Comparison of ENCODE assay signal across 8 cellular contexts in the genomic region with DNA sequence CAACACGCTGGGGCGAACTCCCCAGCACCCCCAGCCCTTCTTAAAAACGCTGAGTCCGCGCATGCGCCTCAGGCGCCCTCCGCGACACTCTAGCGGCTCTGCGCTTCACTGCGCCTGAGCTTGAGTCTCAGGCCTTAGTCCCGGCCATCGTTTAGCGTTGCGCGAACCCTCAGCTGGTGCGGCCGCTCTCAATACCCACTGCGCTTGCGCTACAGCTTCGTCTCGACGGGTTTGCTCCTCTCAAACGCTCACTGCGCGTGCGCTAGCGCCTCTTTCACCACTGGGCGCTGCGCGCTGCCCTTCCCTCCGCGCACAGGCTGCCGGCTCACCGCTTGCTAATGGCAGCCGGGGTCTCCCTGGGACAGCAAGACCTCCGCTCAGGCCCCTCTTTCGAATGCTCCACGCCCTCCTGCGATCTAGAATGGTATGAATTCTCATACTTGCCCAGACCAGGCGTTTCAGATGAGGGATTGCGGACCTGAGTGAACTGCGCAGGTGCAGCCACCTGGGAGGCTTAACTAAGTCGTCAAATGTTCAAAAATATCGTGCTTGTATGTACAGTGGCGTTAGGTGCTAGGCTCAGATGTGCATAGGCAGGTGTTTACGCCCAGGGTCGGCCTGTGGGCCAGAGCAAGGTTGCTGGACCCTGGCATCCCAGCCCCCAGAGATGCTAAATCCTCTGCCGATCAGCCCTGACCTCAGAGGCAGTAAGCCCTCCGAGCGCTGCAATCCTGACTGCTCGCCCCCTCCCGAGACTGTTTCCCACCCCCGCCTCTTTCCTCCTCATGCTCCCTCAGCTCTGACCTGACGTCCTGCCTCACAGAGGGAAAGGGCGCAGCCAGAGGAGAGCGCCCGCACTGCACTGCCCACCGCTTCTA. TPM values are rescaled to one million over a fixed set of nuclear protein-coding genes. Genes with fewer than 3 reads are reported as not detected.
DNase-seq lines count a peak whose midpoint lies in the region; ATAC-seq and TF ChIP-seq lines count a peak whose summit lies in the region.

Gene SLC2A11, plus strand, starts transcription at position 270 of the 878 bp plus-strand sequence. Its CDS starts 125 bp downstream, at position 395.

- peaks cover 10% of the 10 kb centered on the region for H3K4me1 ChIP-seq in IMR-90 (ENCODE audit: control insufficient read depth, insufficient read depth, low read length)
- H3K4me1 ChIP-seq in OCI-LY7 (ENCODE audit: insufficient read depth, low read length, poor library complexity, severe bottlenecking): peaks cover 21% of the 10 kb centered on the region
- peaks cover 6% of the 10 kb centered on the region for H3K4me1 ChIP-seq in mucosa of descending colon (ENCODE audit: low read depth)

- TF ChIP-seq CTCF in IMR-90 (conservative IDR thresholded peaks at IDR 0.05; ENCODE audit: low read depth, low read length): peak; percentile 31; the same call in 1 of the 2 replicates
- peak; percentile 59 for TF ChIP-seq CTCF in OCI-LY7 (conservative IDR thresholded peaks at IDR 0.05; ENCODE audit: low read length)
- peak; percentile 21 for TF ChIP-seq CTCF in mucosa of descending colon (IDR thresholded peaks at IDR 0.05)

- H3K9me1 ChIP-seq in IMR-90 (ENCODE audit: insufficient read depth, low read length): no peaks in the 10 kb centered on the region

- POLR2A ChIA-PET in IMR-90 (lab: Charles Lee; ENCODE audit: unreplicated experiment) (interaction anchor here (0.5 to 0.7 kb wide), 6 partner anchors 14 to 359 kb away, joined by 3 to 7 read pairs (median 4); no protein-coding TSS in a partner anchor), OCI-LY7 (lab: Charles Lee) (interaction anchor here (0.6 to 3.5 kb wide), 26 partner anchors 8 to 813 kb away, joined by 3 to 43 read pairs (median 4); partner anchors contain the start of genes CHCHD10, DERL3, MIF and VPREB3)

- no peaks in the 10 kb centered on the region for H3K27me3 ChIP-seq in IMR-90 (ENCODE audit: control insufficient read depth, insufficient read depth, low read length)

- peak within 1 kb of the TSS; percentile 84 for H3K4me2 ChIP-seq in IMR-90 (ENCODE audit: low read depth, low read length)
- H3K4me2 ChIP-seq in OCI-LY7 (ENCODE audit: low read length): peak within 1 kb of the TSS; percentile 90

- H3K27ac ChIP-seq in IMR-90 (ENCODE audit: insufficient read depth, low read length) (peak within 1 kb of the TSS; percentile 57), OCI-LY7 (ENCODE audit: low read depth, low read length, poor library complexity, severe bottlenecking) (peak within 1 kb of the TSS; percentile 94), epithelial cell of prostate (peak within 1 kb of the TSS; percentile 59)

- peak; percentile 93 for ATAC-seq in GM21528 (IDR thresholded peaks at IDR 0.05; ENCODE audit: low FRiP score, unreplicated experiment)
- peak; percentile 96 for ATAC-seq in IMR-90 (ENCODE audit: low read depth)
- peak; percentile 97 for ATAC-seq in mucosa of descending colon

- peak within 1 kb of the TSS; percentile 90 for H2AK9ac ChIP-seq in IMR-90 (replicated peaks; ENCODE audit: low read depth, low read length, poor library complexity)

- no TSS peak for BruUV-seq in IMR-90 (replicated peaks; lab: Mats Ljungman, UMichigan)
- BruUV-seq in OCI-LY7 (replicated peaks; lab: Mats Ljungman, UMichigan): no TSS peak

- no peak for TF ChIP-seq POLR2A in IMR-90 (IDR thresholded peaks at IDR 0.05; ENCODE audit: low read depth, low read length)

- H2AFZ ChIP-seq in IMR-90 (replicated peaks; ENCODE audit: low read length, poor library complexity) (peak within 1 kb of the TSS; percentile 99), OCI-LY7 (ENCODE audit: low read length) (peak within 1 kb of the TSS; percentile 70)

- peak within 1 kb of the TSS; percentile 5; the same call in 1 of the 2 replicates for H3K56ac ChIP-seq in IMR-90 (ENCODE audit: extremely low read depth, insufficient read depth, low read length)

- H3K36me3 ChIP-seq in IMR-90 (ENCODE audit: control insufficient read depth, insufficient read depth, low read length) (no peaks in the 10 kb centered on the region), OCI-LY7 (ENCODE audit: insufficient read depth, low read length) (no peaks in the 10 kb centered on the region), mucosa of descending colon (ENCODE audit: low read depth) (no peaks in the 10 kb centered on the region)

- peak within 1 kb of the TSS; percentile 44 for H2BK5ac ChIP-seq in IMR-90 (ENCODE audit: low read depth, low read length, poor library complexity, severe bottlenecking)

- peak within 1 kb of the TSS; percentile 51 for H4K91ac ChIP-seq in IMR-90 (ENCODE audit: insufficient read depth, low read depth, low read length)

- H2BK15ac ChIP-seq in IMR-90 (ENCODE audit: low read depth, low read length): no peak within 1 kb of the TSS

- CTCF ChIA-PET in IMR-90 (lab: Yijun Ruan, JAX): interaction anchor here (1.0 to 1.6 kb wide), 4 partner anchors 8 to 36 kb away, joined by 4 to 6 read pairs (median 5); partner anchors contain the start of gene MIF
- CTCF ChIA-PET in OCI-LY7 (lab: Charles Lee; ENCODE audit: unreplicated experiment): interaction anchor here (0.5 to 1.6 kb wide), 13 partner anchors 8 to 637 kb away, joined by 3 to 10 read pairs (median 3); partner anchors contain the start of genes CHCHD10, MIF, RGL4 and SPECC1L

- peak within 1 kb of the TSS; percentile 69 for H3K14ac ChIP-seq in IMR-90 (replicated peaks; ENCODE audit: low read depth, low read length)

- H3K9me2 ChIP-seq in OCI-LY7 (ENCODE audit: insufficient read depth, low read length): no peaks in the 10 kb centered on the region

- DNase-seq in DMS153 (lab: John Stamatoyannopoulos, UW) (peak; percentile 97), IMR-90 (peak; percentile 97), OCI-LY7 (ENCODE audit: low spot score) (peak; percentile 100), activated T-cell treated with anti-CD3 and anti-CD28 coated beads for 48 hours (ENCODE audit: low read depth) (peak; percentile 93), epithelial cell of prostate (ENCODE audit: low read depth, low spot score) (peak; percentile 82), mucosa of descending colon (peak; percentile 96 to 98 (median 97))
- DNase-seq in stimulated activated CD8-positive, alpha-beta memory T cell treated with anti-CD3 and anti-CD28 coated beads, Interleukin-4, amount 100 ng/mL, for 1 hour (ENCODE audit: low read depth in 2 of 2, low spot score in 1 of 2): peak; percentile 81 to 88

- peak; percentile 20; the same call in 1 of the 2 replicates for TF ChIP-seq RAD21 in IMR-90 (IDR thresholded peaks at IDR 0.05; ENCODE audit: low read length)

- peak within 1 kb of the TSS; percentile 68 for H4K5ac ChIP-seq in IMR-90 (ENCODE audit: low read depth, low read length)

- no peak within 1 kb of the TSS for H2BK20ac ChIP-seq in IMR-90 (ENCODE audit: low read depth, low read length)

- H2AK5ac ChIP-seq in IMR-90 (ENCODE audit: low read depth, low read length): peak within 1 kb of the TSS; percentile 81

- peak within 1 kb of the TSS; percentile 59 for H3K9ac ChIP-seq in IMR-90 (ENCODE audit: low read depth, low read length)

- peak within 1 kb of the TSS; percentile 5 for H3K18ac ChIP-seq in IMR-90 (ENCODE audit: low read depth, low read length)

- peak within 1 kb of the TSS; percentile 81 for H3K4ac ChIP-seq in IMR-90 (ENCODE audit: low read depth, low read length)

- 0% methylated on average over 30 of the region's 60 CpGs; no CpG with 5 or more reads in 1 of the 2 experiments for WGBS in IMR-90 (ENCODE audit: extremely low coverage in 2 of 2, insufficient read length in 1 of 2), 2 experiments

- peaks cover 0 to 16% of the 10 kb centered on the region in 2 experiments; a peak in 1 of 4 replicates for H3K79me1 ChIP-seq in IMR-90 (ENCODE audit: low read depth in 1 of 2, low read length in 2 of 2)

- dilution Hi-C loops in IMR-90 (cut with HindIII; ENCODE audit: low sequenced_read_pairs, unreplicated experiment): no loop called here

- H3K23ac ChIP-seq in IMR-90 (ENCODE audit: low read depth, low read length): peak within 1 kb of the TSS; percentile 90; the same call in 1 of the 2 replicates

- H4K8ac ChIP-seq in IMR-90 (ENCODE audit: low read depth in 2 of 2, low read length in 2 of 2): peak within 1 kb of the TSS; percentile 70 to 93

- no peak within 1 kb of the TSS for H2BK120ac ChIP-seq in IMR-90 (ENCODE audit: low read depth, low read length)

- H3K4me3 ChIP-seq in IMR-90 (ENCODE audit: insufficient read depth, low read depth, low read length) (peak within 1 kb of the TSS; percentile 55), OCI-LY7 (ENCODE audit: low read depth, low read length, poor library complexity, severe bottlenecking) (peak within 1 kb of the TSS; percentile 78), mucosa of descending colon (peak within 1 kb of the TSS; percentile 29)

- intact Hi-C loops in IMR-90 (cut with micrococcal nuclease): no loop called here
- intact Hi-C loops in OCI-LY7 (cut with micrococcal nuclease; ENCODE audit: unreplicated experiment): loop anchor here (10.0 kb wide), 1 partner anchor 297 kb away; no protein-coding TSS in a partner anchor
- intact Hi-C loops in mucosa of descending colon (cut with DNase I, micrococcal nuclease): loop anchor here in 1 of 2 donors (5.0 kb wide), 1 partner anchor 91 kb away; the partner anchor contains the start of gene CHCHD10

- H4K20me1 ChIP-seq in IMR-90 (ENCODE audit: insufficient read depth, low read length) (no peaks in the 10 kb centered on the region), OCI-LY7 (ENCODE audit: insufficient read depth, low read length) (no peaks in the 10 kb centered on the region)

- in situ Hi-C loops in IMR-90 (cut with MboI; ENCODE audit: low sequenced_read_pairs): loop anchor here (10.0 kb wide), 1 partner anchor 233 kb away; no protein-coding TSS in a partner anchor

- no peaks in the 10 kb centered on the region for H3K9me3 ChIP-seq in IMR-90 (ENCODE audit: control insufficient read depth, insufficient read depth, low read length)
- H3K9me3 ChIP-seq in OCI-LY7 (ENCODE audit: low read length): no peaks in the 10 kb centered on the region
- no peaks in the 10 kb centered on the region for H3K9me3 ChIP-seq in mucosa of descending colon

- H3K79me2 ChIP-seq in OCI-LY7 (ENCODE audit: insufficient read depth, low read depth, low read length): peaks cover 10% of the 10 kb centered on the region; the same call in 1 of the 2 replicates

TF ChIP-seq in IMR-90, 13 proteins besides CTCF, POLR2A, EP300 and RAD21:
- TF ChIP-seq CEBPB (IDR thresholded peaks at IDR 0.05; ENCODE audit: low read depth, low read length) (peak; percentile 22; the same call in 1 of the 2 replicates), SMC3 (IDR thresholded peaks at IDR 0.05; ENCODE audit: low read depth, low read length) (0 out of 2 replicates have a peak, but pooled peaks have one; percentile 8), BHLHE40 (IDR thresholded peaks at IDR 0.05; ENCODE audit: low read depth, low read length) (peak; percentile 8; the same call in 1 of the 2 replicates), RFX5 (IDR thresholded peaks at IDR 0.05; ENCODE audit: low read depth, low read length) (no peak)

RNA-seq across cellular contexts. Expression of gene SLC2A11, which starts in this region (rescaled TPM):
- total RNA-seq in IMR-90 (2012; rRNA removed) (2.8 and 3.2 TPM in 2 replicates), OCI-LY7 (2022) (41.6 and 50.2 TPM in 2 replicates), mucosa of descending colon (10 to 100 TPM; 11.5 to 14.7 (median 12.5) TPM)
- polyA plus RNA-seq in IMR-90 (2012; rRNA removed): 6.6 and 8.7 TPM in 2 replicates
- polyA plus RNA-seq in IMR-90 (2012; cell fraction: cytosol; rRNA removed): 7.6 and 10.2 TPM in 2 replicates
- 38.2 and 42.7 TPM in 2 replicates for polyA plus RNA-seq in IMR-90 (2012; cell fraction: nucleus; rRNA removed; ENCODE audit: low replicate concordance)
- total RNA-seq in OCI-LY7 (2014; rRNA removed; shearing (Covaris generic)): 16.0 and 16.4 TPM in 2 replicates

Comparison
In these comparisons a context has a peak if more than half of its experiments do, and no peak if none do; other contexts are left out.
1. Peak in every context shown above with its lines: DNase-seq, ATAC-seq, H3K4me3 ChIP-seq and H3K27ac ChIP-seq.